Comparison of ENCODE assay signal across 8 cellular contexts in the genomic region with DNA sequence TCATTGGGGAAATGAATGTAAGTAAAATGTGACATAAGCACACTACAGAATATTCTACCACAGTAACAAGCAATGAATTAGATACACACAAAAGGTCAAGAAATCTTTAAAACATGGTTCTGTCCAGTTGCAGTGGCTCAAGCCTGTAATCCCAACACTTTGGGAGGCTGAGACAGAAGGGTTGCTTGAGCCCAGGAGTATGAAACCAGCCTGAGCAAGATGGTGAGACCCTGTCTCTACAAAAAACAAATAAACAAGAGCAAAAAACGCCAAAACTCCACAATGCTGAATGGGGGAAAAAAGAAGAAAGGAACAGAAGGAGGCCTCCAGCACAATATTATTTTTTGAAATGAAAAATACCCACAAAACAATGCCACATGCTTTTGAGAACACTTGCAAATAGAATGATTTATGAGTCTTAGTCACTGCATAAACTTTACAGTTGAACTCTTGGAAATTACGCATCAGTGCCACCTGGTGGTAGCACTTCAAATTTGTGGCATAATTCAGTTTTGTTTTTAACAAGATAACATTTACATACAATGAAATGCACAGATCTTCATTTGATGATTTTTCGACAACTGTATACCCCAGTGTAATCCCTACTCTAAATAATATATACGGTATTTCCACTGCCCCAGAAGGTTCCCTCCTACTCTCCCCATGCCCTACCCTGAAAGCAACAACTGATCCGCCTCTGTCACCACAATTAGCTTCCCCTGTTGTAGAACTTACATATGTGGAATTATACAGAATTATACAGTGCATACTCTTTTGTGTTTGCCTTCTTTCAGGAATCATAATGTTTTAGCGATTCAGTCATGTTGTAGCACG. TPM values are rescaled to one million over a fixed set of nuclear protein-coding genes. Genes with fewer than 3 reads are reported as not detected.
DNase-seq lines count a peak whose midpoint lies in the region; ATAC-seq and TF ChIP-seq lines count a peak whose summit lies in the region.

No MANE protein-coding gene starts in this region.

- BruUV-seq in Calu3 (replicated peaks; lab: Mats Ljungman, UMichigan) (no TSS peak), PC-3 (replicated peaks; lab: Mats Ljungman, UMichigan) (no TSS peak)

- POLR2A ChIA-PET in PC-3 (lab: Charles Lee; ENCODE audit: unreplicated experiment) = no interaction called here

- no peak overlapping the region for H3K27ac Mint-ChIP-seq in Calu3 (ENCODE audit: unreplicated experiment)
- H3K27ac Mint-ChIP-seq in activated T-cell treated with anti-CD3 and anti-CD28 coated beads, Interleukin-2, amount 50 U/mL, for 24 hours = peak overlapping the region; percentile 2

- TF ChIP-seq POLR2A in thyroid gland (IDR thresholded peaks at IDR 0.05) = no peak

- CTCF ChIA-PET in Calu3 (lab: Charles Lee) = no interaction called here
- CTCF ChIA-PET in PC-3 (lab: Charles Lee) = no interaction called here

- H3K36me3 Mint-ChIP-seq in Calu3 (ENCODE audit: insufficient read depth, unreplicated experiment) = peaks cover 5% of the 10 kb centered on the region
- no peaks in the 10 kb centered on the region for H3K36me3 Mint-ChIP-seq in activated T-cell treated with anti-CD3 and anti-CD28 coated beads, Interleukin-2, amount 50 U/mL, for 24 hours (ENCODE audit: low read depth)

- peak overlapping the region; percentile 59 for H2AFZ ChIP-seq in PC-3 (ENCODE audit: low read length)
- no peak overlapping the region for H2AFZ ChIP-seq in fibroblast of lung (ENCODE audit: low read length)

- WGBS in thyroid gland, 2 donors = 29 to 33% methylated on average over 7 of the region's 7 CpGs

- DNase-seq in Calu3 = peak; percentile 70
- peak; percentile 78 for DNase-seq in HS-27A (ENCODE audit: low read depth)
- peak; percentile 85 for DNase-seq in PC-3
- DNase-seq in activated T-cell treated with anti-CD3 and anti-CD28 coated beads, Interleukin-2, amount 50 U/mL, for 24 hours = peak; percentile 61
- peak; percentile 68 to 90 for DNase-seq in fibroblast of lung (ENCODE audit: low read depth in 2 of 2)
- DNase-seq in omental fat pad (ENCODE audit: low spot score) = peak; percentile 49
- peak; percentile 60 to 68 for DNase-seq in thyroid gland
- DNase-seq in iPS-NIHi7 (ENCODE audit: extremely low spot score) = no peak

- peaks cover 22% of the 10 kb centered on the region for H3K4me1 Mint-ChIP-seq in Calu3 (ENCODE audit: low read depth, unreplicated experiment)
- peaks cover 15% of the 10 kb centered on the region for H3K4me1 Mint-ChIP-seq in activated T-cell treated with anti-CD3 and anti-CD28 coated beads, Interleukin-2, amount 50 U/mL, for 24 hours (ENCODE audit: low read depth)

- no peaks in the 10 kb centered on the region for H3K27me3 ChIP-seq in PC-3 (ENCODE audit: low read length)
- peaks cover 3% of the 10 kb centered on the region for H3K27me3 ChIP-seq in fibroblast of lung (ENCODE audit: control insufficient read depth, insufficient read depth, low read length)
- no peaks in the 10 kb centered on the region for H3K27me3 ChIP-seq in thyroid gland

- TF ChIP-seq CTCF in Calu3 (IDR thresholded peaks at IDR 0.05; ENCODE audit: unreplicated experiment) (peak; percentile 33), PC-3 (conservative IDR thresholded peaks at IDR 0.05; ENCODE audit: low read depth, low read length) (peak; percentile 72), fibroblast of lung (conservative IDR thresholded peaks at IDR 0.05 in 1 of 2, IDR thresholded peaks at IDR 0.05 in 1 of 2; ENCODE audit: low read depth in 1 of 2, low read length in 2 of 2) (peak; percentile 64 to 70), omental fat pad (IDR thresholded peaks at IDR 0.05) (peak in 2 of 3 donors; percentile 61 to 63), thyroid gland (IDR thresholded peaks at IDR 0.05) (peak; percentile 62 to 90 (median 76))

- no peaks in the 10 kb centered on the region for H3K79me2 ChIP-seq in PC-3 (ENCODE audit: low read length)
- H3K79me2 ChIP-seq in fibroblast of lung (ENCODE audit: control insufficient read depth, insufficient read depth, low read length) = no peaks in the 10 kb centered on the region

- H3K36me3 ChIP-seq in PC-3 (ENCODE audit: low read depth, low read length) (no peaks in the 10 kb centered on the region), fibroblast of lung (ENCODE audit: control insufficient read depth, insufficient read depth, low read length) (no peaks in the 10 kb centered on the region), thyroid gland (no peaks in the 10 kb centered on the region)

- H3K9ac ChIP-seq in PC-3 (ENCODE audit: low read length) (no peak overlapping the region), fibroblast of lung (ENCODE audit: insufficient read depth, low read length) (no peak overlapping the region)

- intact Hi-C loops in Calu3 (cut with micrococcal nuclease; ENCODE audit: unreplicated experiment) (loop anchor here (1.0 to 5.0 kb wide), 2 partner anchors 67 to 144 kb away; a partner anchor contains a TSS), PC-3 (cut with micrococcal nuclease) (loop anchor here (1.0 kb wide), 2 partner anchors 58 to 144 kb away; a partner anchor contains a TSS), thyroid gland (cut with DNase I) (loop anchor here (2.0 kb wide), 1 partner anchor 147 kb away; no protein-coding TSS in a partner anchor)

- no peaks in the 10 kb centered on the region for H3F3A ChIP-seq in PC-3 (ENCODE audit: low read length, unreplicated experiment)

- no peaks in the 10 kb centered on the region for H4K20me1 ChIP-seq in PC-3 (ENCODE audit: low read length)
- H4K20me1 ChIP-seq in fibroblast of lung (ENCODE audit: control insufficient read depth, extremely low read depth, insufficient read depth, low read length) = no peaks in the 10 kb centered on the region

- H3K9me2 ChIP-seq in PC-3 (replicated peaks; ENCODE audit: low read length) = no peaks in the 10 kb centered on the region

- H3K4me2 ChIP-seq in PC-3 (ENCODE audit: low read length) (peak overlapping the region; percentile 54), fibroblast of lung (ENCODE audit: extremely low read depth, insufficient read depth, low read length) (no peak overlapping the region)

- H3K9me3 Mint-ChIP-seq in Calu3 (ENCODE audit: low read depth, unreplicated experiment) = no peaks in the 10 kb centered on the region
- no peaks in the 10 kb centered on the region for H3K9me3 Mint-ChIP-seq in activated T-cell treated with anti-CD3 and anti-CD28 coated beads, Interleukin-2, amount 50 U/mL, for 24 hours

- H3K27ac ChIP-seq in PC-3 (ENCODE audit: low read length) (peak overlapping the region; percentile 58), fibroblast of lung (ENCODE audit: insufficient read depth, low read length) (no peak overlapping the region), thyroid gland (no peak overlapping the region)

- no peak overlapping the region for H3K4me3 Mint-ChIP-seq in Calu3 (ENCODE audit: low read depth, unreplicated experiment)
- no peak overlapping the region for H3K4me3 Mint-ChIP-seq in activated T-cell treated with anti-CD3 and anti-CD28 coated beads, Interleukin-2, amount 50 U/mL, for 24 hours

- H3K4me1 ChIP-seq in PC-3 (ENCODE audit: insufficient read depth, low read length) = peaks cover 28% of the 10 kb centered on the region
- no peaks in the 10 kb centered on the region for H3K4me1 ChIP-seq in fibroblast of lung (ENCODE audit: control insufficient read depth, extremely low read depth, insufficient read depth, low read length)
- peaks cover 0 to under 1% of the 10 kb centered on the region in 2 donors for H3K4me1 ChIP-seq in thyroid gland

- no peaks in the 10 kb centered on the region for H3K9me3 ChIP-seq in PC-3 (ENCODE audit: low read length)
- no peaks in the 10 kb centered on the region for H3K9me3 ChIP-seq in fibroblast of lung (ENCODE audit: control insufficient read depth, insufficient read depth, low read depth, low read length)
- H3K9me3 ChIP-seq in thyroid gland = no peaks in the 10 kb centered on the region

- ATAC-seq in PC-3 (peak; percentile 26; the same call in 1 of the 2 replicates), omental fat pad (ENCODE audit: low FRiP score) (peak; percentile 60)

- no peaks in the 10 kb centered on the region for H3K27me3 Mint-ChIP-seq in Calu3 (ENCODE audit: unreplicated experiment)
- no peaks in the 10 kb centered on the region for H3K27me3 Mint-ChIP-seq in activated T-cell treated with anti-CD3 and anti-CD28 coated beads, Interleukin-2, amount 50 U/mL, for 24 hours

- H3K4me3 ChIP-seq in PC-3 (ENCODE audit: low read length) (no peak overlapping the region), fibroblast of lung (replicated peaks in 1 of 4; ENCODE audit: control extremely low read depth in 1 of 4, insufficient read depth in 1 of 4, low read depth in 3 of 4, low read length in 4 of 4) (no peak overlapping the region), thyroid gland (replicated peaks in 1 of 3) (no peak overlapping the region)

RNA-seq across cellular contexts. Expression of a gene that starts 14.4 kb away (rescaled TPM):
- not detected in 2 replicates for total RNA-seq in Calu3 (2022)
- not detected in 2 replicates for total RNA-seq in PC-3 (2014; rRNA removed)
- not detected in 2 replicates for total RNA-seq in fibroblast of lung
- polyA plus RNA-seq in fibroblast of lung = not detected in 2 replicates
- polyA plus RNA-seq in fibroblast of lung (2012) = not detected in 2 replicates
- polyA minus RNA-seq in fibroblast of lung (ENCODE audit: low replicate concordance) = not detected in 2 replicates
- total RNA-seq in omental fat pad = not detected
- total RNA-seq in thyroid gland = not detected

RNA-seq across cellular contexts. Expression of a gene that starts 39.0 kb away (rescaled TPM):
- 35.2 and 46.2 TPM in 2 replicates for total RNA-seq in Calu3 (2022)
- total RNA-seq in PC-3 (2014; rRNA removed) = 103 and 132 TPM in 2 replicates
- 19.2 and 19.8 TPM in 2 replicates for total RNA-seq in fibroblast of lung
- polyA plus RNA-seq in fibroblast of lung = 30.4 and 36.4 TPM in 2 replicates
- 33.1 and 40.8 TPM in 2 replicates for polyA plus RNA-seq in fibroblast of lung (2012)
- polyA minus RNA-seq in fibroblast of lung (ENCODE audit: low replicate concordance) = 1.7 and 5.7 TPM in 2 replicates
- total RNA-seq in omental fat pad = 10 to 100 TPM; 52.5 to 93.7 (median 66.2) TPM
- 100 to 1,000 TPM in 2 of 4 donors, 10 to 100 TPM in 2; 72.0 to 135 (median 99.3) TPM for total RNA-seq in thyroid gland

RNA-seq across cellular contexts. Expression of a gene that starts 39.3 kb away (rescaled TPM):
- 49.6 and 63.7 TPM in 2 replicates for total RNA-seq in Calu3 (2022)
- total RNA-seq in PC-3 (2014; rRNA removed) = 64.2 and 65.0 TPM in 2 replicates
- 124 and 130 TPM in 2 replicates for total RNA-seq in fibroblast of lung
- polyA plus RNA-seq in fibroblast of lung = 99.9 and 108 TPM in 2 replicates
- 67.7 and 72.8 TPM in 2 replicates for polyA plus RNA-seq in fibroblast of lung (2012)
- 0.20 and 6.0 TPM in 2 replicates for polyA minus RNA-seq in fibroblast of lung (ENCODE audit: low replicate concordance)
- total RNA-seq in omental fat pad = 10 to 100 TPM; 39.5 to 60.4 (median 56.0) TPM
- 10 to 100 TPM; 55.1 to 78.2 (median 60.3) TPM for total RNA-seq in thyroid gland

RNA-seq across cellular contexts. Expression of a gene that starts 58.4 kb away (rescaled TPM):
- total RNA-seq in Calu3 (2022) (69.5 and 71.1 TPM in 2 replicates), PC-3 (2014; rRNA removed) (14.8 and 23.1 TPM in 2 replicates), fibroblast of lung (18.2 and 24.1 TPM in 2 replicates), omental fat pad (100 to 1,000 TPM in 1 of 4 donors, 10 to 100 TPM in 3; 52.5 to 113 (median 72.1) TPM), thyroid gland (100 to 1,000 TPM in 3 of 4 donors, 10 to 100 TPM in 1; 88.3 to 119 (median 103) TPM)
- 51.9 and 64.8 TPM in 2 replicates for polyA plus RNA-seq in fibroblast of lung
- 51.1 and 64.0 TPM in 2 replicates for polyA plus RNA-seq in fibroblast of lung (2012)
- 125 and 129 TPM in 2 replicates for polyA minus RNA-seq in fibroblast of lung (ENCODE audit: low replicate concordance)
